ENCODE assay signal across 8 cellular contexts in genomic region chr6:138987643-138988468, GRCh38. TPM values are rescaled to one million over a fixed set of nuclear protein-coding genes. Genes with fewer than 3 reads are reported as not detected.
DNase-seq lines count a peak whose midpoint lies in the region; ATAC-seq and TF ChIP-seq lines count a peak whose summit lies in the region.

TSS of gene REPS1 (minus strand) at chr6:138988253. CDS start at chr6:138987682, 571 bp downstream.

- POLR2A ChIA-PET in AG04450 (lab: Yijun Ruan, JAX) = interaction anchor here (0.7 to 1.5 kb wide), 3 partner anchors 14 to 214 kb away, joined by 3 to 5 read pairs (median 3); partner anchors contain the start of gene CCDC28A
- POLR2A ChIA-PET in activated B cell treated with CpG ODN at 0.5 μM for 24 hours (lab: Charles Lee) = interaction anchor here (0.5 to 1.6 kb wide), 10 partner anchors 12 to 385 kb away, joined by 3 to 10 read pairs (median 4); partner anchors contain the start of genes ABRACL and CCDC28A

- H3K27ac ChIP-seq in AG04450 (ENCODE audit: low read depth, low read length) = peak within 1 kb of the TSS; percentile 52

- peak within 1 kb of the TSS; percentile 85 for H3K4me3 ChIP-seq in AG04450 (ENCODE audit: low read depth, low read length)
- H3K4me3 ChIP-seq in cardiac fibroblast (replicated peaks in 1 of 2; ENCODE audit: low read depth in 2 of 2, low read length in 2 of 2) = peak within 1 kb of the TSS; percentile 90 to 92

- TF ChIP-seq CTCF in AG04450 (IDR thresholded peaks at IDR 0.05; ENCODE audit: low read depth, low read length) = peak; percentile 82
- peak; percentile 91 for TF ChIP-seq CTCF in activated B cell treated with CpG ODN at 0.5 μM for 24 hours (IDR thresholded peaks at IDR 0.05)
- peak; percentile 57 for TF ChIP-seq CTCF in cardiac fibroblast (IDR thresholded peaks at IDR 0.05; ENCODE audit: low read depth, low read length)

- H3K27ac Mint-ChIP-seq in activated B cell treated with CpG ODN at 0.5 μM for 24 hours = peak within 1 kb of the TSS; percentile 91

- peaks cover 1% of the 10 kb centered on the region for H3K36me3 Mint-ChIP-seq in activated B cell treated with CpG ODN at 0.5 μM for 24 hours (ENCODE audit: low read depth)

- ATAC-seq in GM18868 (IDR thresholded peaks at IDR 0.05; ENCODE audit: unreplicated experiment) (peak; percentile 91), HG03103 (IDR thresholded peaks at IDR 0.05; ENCODE audit: low read depth, unreplicated experiment) (peak; percentile 80), activated B cell treated with CpG ODN at 0.5 μM for 24 hours (ENCODE audit: low read depth) (peak; percentile 94)

- DNase-seq in AG04450 (ENCODE audit: low read depth, low spot score) (peak; percentile 61), NCI-H2196 treated with DMSO at 0.1 percent for 48 hours (lab: John Stamatoyannopoulos, UW; ENCODE audit: unreplicated experiment) (peak; percentile 74), activated B cell treated with CpG ODN at 0.5 μM for 24 hours (peak; percentile 94), cardiac fibroblast (ENCODE audit: low read depth in 2 of 2) (peak; percentile 89 to 92), inferior parietal cortex (ENCODE audit: extremely low spot score) (peak; percentile 89)
- peak; percentile 80 to 86 for DNase-seq in stimulated activated CD4-positive, alpha-beta T cell treated with anti-CD3 and anti-CD28 coated beads, Interleukin-12 subunit alpha, Interleukin-12 subunit beta, amount 100 ng/mL, for 24 hours (ENCODE audit: low read depth in 2 of 2)

- H3K9me3 ChIP-seq in AG04450 (ENCODE audit: control insufficient read depth, insufficient read depth, low read length) = no peaks in the 10 kb centered on the region; the same call in 1 of the 2 replicates

- CTCF ChIA-PET in AG04450 (lab: Charles Lee) = interaction anchor here (0.6 to 6.5 kb wide), 23 partner anchors 9 to 558 kb away, joined by 3 to 86 read pairs (median 4); no protein-coding TSS in a partner anchor
- CTCF ChIA-PET in activated B cell treated with CpG ODN at 0.5 μM for 24 hours (lab: Charles Lee) = interaction anchor here (0.7 to 3.3 kb wide), 13 partner anchors 21 to 387 kb away, joined by 3 to 25 read pairs (median 3); partner anchors contain the start of gene CITED2

- no peaks in the 10 kb centered on the region for H3K27me3 Mint-ChIP-seq in activated B cell treated with CpG ODN at 0.5 μM for 24 hours

- H3K27me3 ChIP-seq in AG04450 (ENCODE audit: control insufficient read depth, insufficient read depth, low read length) = no peaks in the 10 kb centered on the region

- intact Hi-C loops in activated B cell treated with CpG ODN at 0.5 μM for 24 hours (cut with micrococcal nuclease) = loop anchor here (1.0 to 10.0 kb wide), 14 partner anchors 19 to 583 kb away; partner anchors contain the start of genes ABRACL, CCDC28A, CITED2 and HEBP2

- no peaks in the 10 kb centered on the region for H3K9me3 Mint-ChIP-seq in activated B cell treated with CpG ODN at 0.5 μM for 24 hours

- H3K4me1 Mint-ChIP-seq in activated B cell treated with CpG ODN at 0.5 μM for 24 hours = peaks cover 7% of the 10 kb centered on the region

- H3K4me3 Mint-ChIP-seq in activated B cell treated with CpG ODN at 0.5 μM for 24 hours = peak within 1 kb of the TSS; percentile 92

RNA-seq across cellular contexts. Expression of gene REPS1, which starts in this region (rescaled TPM):
- polyA plus RNA-seq in AG04450 (2011; rRNA removed) = 30.5 and 36.6 TPM in 2 replicates
- 26.3 and 36.2 TPM in 2 replicates for polyA minus RNA-seq in AG04450 (2011; rRNA and poly(A)+ RNA removed)
- total RNA-seq in activated B cell treated with CpG ODN at 0.5 μM for 24 hours = 44.8 and 58.8 TPM in 2 replicates

Comparison
In these comparisons a context has a peak if more than half of its experiments do, and no peak if none do; other contexts are left out.
1. Peak in every context shown above with its lines: DNase-seq, ATAC-seq, H3K4me3 ChIP-seq and H3K27ac ChIP-seq.